ENCODE assay signal across 17 cellular contexts in genomic region chr1:87129606-87130005, GRCh38.
DNase-seq lines count a peak whose midpoint lies in the region; ATAC-seq, FAIRE-seq and TF ChIP-seq lines count a peak whose summit lies in the region.
"Had no signal": no experiment of that assay in that cellular context is flagged by ENCODE, and none has a peak within 500 bp of the region (broad histone marks: within the 10 kb centered on the region; RNA-seq: fewer than 3 reads in every experiment).

No MANE protein-coding gene starts in this region.

- FAIRE-seq in small intestine (lab: Jason Lieb, UNC), result no peak
- FAIRE-seq: G401.6, GM12892 had no signal

- H3K9me3 ChIP-seq in lower lobe of right lung (no peaks in the 10 kb centered on the region), stomach (no peaks in the 10 kb centered on the region), T-helper 17 cell (ENCODE audit: control insufficient read depth, low read length, poor library complexity, severe bottlenecking) (no peaks in the 10 kb centered on the region), small intestine (ENCODE audit: control insufficient read depth, low read depth) (no peaks in the 10 kb centered on the region)
- H3K9me3 ChIP-seq: right lobe of liver had no signal

- H3K27me3 ChIP-seq in GM23338 (ENCODE audit: insufficient read depth) (peaks cover 19% of the 10 kb centered on the region), lower lobe of right lung (ENCODE audit: low read depth) (no peaks in the 10 kb centered on the region), stomach (peaks cover 0 to 6% (median 0%) of the 10 kb centered on the region in 3 donors), small intestine (ENCODE audit: control insufficient read depth in 2 of 2, insufficient read depth in 2 of 2, low read length in 2 of 2) (no peaks in the 10 kb centered on the region)
- H3K27me3 ChIP-seq: right lobe of liver had no signal

- H3K9me3 Mint-ChIP-seq in GM23338, result no peaks in the 10 kb centered on the region
- H3K9me3 Mint-ChIP-seq: activated B cell treated with CpG ODN at 0.5 μM for 24 hours, HFFc6 had no signal

- no peak overlapping the region for H3K4me3 ChIP-seq in GM23338
- peak overlapping the region; percentile 35 for H3K4me3 ChIP-seq in lower lobe of right lung
- H3K4me3 ChIP-seq in stomach, result no peak overlapping the region
- H3K4me3 ChIP-seq in small intestine (ENCODE audit: low read depth in 1 of 2, low read length in 2 of 2), result no peak overlapping the region
- H3K4me3 ChIP-seq: right lobe of liver had no signal

- no peaks in the 10 kb centered on the region for H4K20me1 ChIP-seq in GM23338 (replicated peaks; ENCODE audit: insufficient read depth)

- 61 to 79% (median 69%) methylated on average over 8 of the region's 8 CpGs for WGBS in stomach, 5 donors
- 59 to 89% (median 70%) methylated on average over 8 of the region's 8 CpGs for WGBS in small intestine, 3 donors

- H3K4me2 ChIP-seq in GM23338, result no peak overlapping the region

- DNase-seq in GM23338 (ENCODE audit: low spot score), result no peak
- DNase-seq in erythroblast (lab: John Stamatoyannopoulos, UW), result peak; percentile 28 to 31
- no peak for DNase-seq in lower lobe of right lung
- no peak for DNase-seq in stomach
- DNase-seq in T-helper 17 cell, result no peak
- no peak for DNase-seq in small intestine
- no peak for DNase-seq in stimulated activated CD4-positive, alpha-beta T cell treated with anti-CD3 and anti-CD28 coated beads, Interleukin-2, amount 100 ng/mL, for 48 hours
- no peak for DNase-seq in dedifferentiated amniotic fluid mesenchymal stem cell (ENCODE audit: extremely low spot score)
- DNase-seq: activated B cell treated with CpG ODN at 0.5 μM for 24 hours; activated effector memory CD4-positive, alpha-beta T cell treated with anti-CD3 and anti-CD28 coated beads, Interleukin-2, amount 50 U/mL, for 16 hours; HFFc6; NCI-H1417 treated with DMSO at 0.1 percent for 48 hours; right lobe of liver; RPMI8226; stimulated activated CD4-positive, alpha-beta T cell treated with anti-CD3 and anti-CD28 coated beads, Interleukin-4, amount 100 ng/mL, for 4 hours had no signal

- no peak for TF ChIP-seq EP300 in stomach (IDR thresholded peaks at IDR 0.05)

- H3K27me3 Mint-ChIP-seq in GM23338 (ENCODE audit: insufficient read depth, low read depth, poor library complexity) (peaks cover 12% of the 10 kb centered on the region), T-helper 17 cell (peaks cover 60% of the 10 kb centered on the region)

- peak overlapping the region; percentile 69; the same call in 1 of the 2 replicates for H2AFZ ChIP-seq in GM23338

- no peaks in the 10 kb centered on the region for H3K9me2 ChIP-seq in GM23338 (ENCODE audit: insufficient read depth)

- ATAC-seq in GM23338 (no peak), lower lobe of right lung (no peak), T-helper 17 cell (no peak)
- ATAC-seq: right lobe of liver had no signal

- intact Hi-C loops in lower lobe of right lung (cut with DNase I), result no loop called here
- intact Hi-C loops in stomach (cut with DNase I; ENCODE audit: low total_unique reads), result loop anchor here (10.0 kb wide), 1 partner anchor 165 kb away; no protein-coding TSS in a partner anchor

- H3K4me1 ChIP-seq in GM23338 (ENCODE audit: insufficient read depth) (peaks cover 10% of the 10 kb centered on the region; the same call in 1 of the 2 replicates), lower lobe of right lung (peaks cover 9% of the 10 kb centered on the region), stomach (peaks cover 0 to 15% (median 7%) of the 10 kb centered on the region in 4 donors), small intestine (ENCODE audit: control insufficient read depth in 2 of 2, insufficient read depth in 1 of 2, low read depth in 1 of 2, low read length in 1 of 2) (no peaks in the 10 kb centered on the region)

- H3K27ac Mint-ChIP-seq in GM23338 (no peak overlapping the region), T-helper 17 cell (no peak overlapping the region)
- H3K27ac Mint-ChIP-seq: activated B cell treated with CpG ODN at 0.5 μM for 24 hours, HFFc6 had no signal

- TF ChIP-seq POLR2A in erythroblast (IDR thresholded peaks at IDR 0.05; ENCODE audit: low read length) (no peak), stomach (IDR thresholded peaks at IDR 0.05) (no peak)

- H3K36me3 ChIP-seq in GM23338 (ENCODE audit: insufficient read depth) (no peaks in the 10 kb centered on the region), lower lobe of right lung (no peaks in the 10 kb centered on the region), stomach (no peaks in the 10 kb centered on the region), small intestine (ENCODE audit: control insufficient read depth in 2 of 2, insufficient read depth in 2 of 2, low read length in 2 of 2) (no peaks in the 10 kb centered on the region)
- H3K36me3 ChIP-seq: right lobe of liver had no signal

- no peaks in the 10 kb centered on the region for H3F3A ChIP-seq in GM23338 (replicated peaks; ENCODE audit: low read depth)

- H3K4me1 Mint-ChIP-seq in GM23338, result 0 out of 3 replicates have a peak, but pooled peaks cover 3% of the 10 kb centered on the region
- peaks cover 11% of the 10 kb centered on the region for H3K4me1 Mint-ChIP-seq in T-helper 17 cell

- H3K36me3 Mint-ChIP-seq in GM23338 (ENCODE audit: low read depth), result no peaks in the 10 kb centered on the region
- H3K36me3 Mint-ChIP-seq in T-helper 17 cell (ENCODE audit: low read depth), result peaks cover 7% of the 10 kb centered on the region

- no peaks in the 10 kb centered on the region for H3K79me2 ChIP-seq in GM23338 (replicated peaks; ENCODE audit: insufficient read depth)

- H3K4me3 Mint-ChIP-seq in GM23338 (no peak overlapping the region), T-helper 17 cell (no peak overlapping the region)
- H3K4me3 Mint-ChIP-seq: activated B cell treated with CpG ODN at 0.5 μM for 24 hours, HFFc6 had no signal

- TF ChIP-seq CTCF in GM23338 (conservative IDR thresholded peaks at IDR 0.05; ENCODE audit: low read depth in 2 of 2) (no peak), lower lobe of right lung (IDR thresholded peaks at IDR 0.05) (no peak), stomach (IDR thresholded peaks at IDR 0.05) (no peak)

- H3K27ac ChIP-seq in GM23338 (ENCODE audit: low read depth) (no peak overlapping the region), lower lobe of right lung (peak overlapping the region; percentile 37), stomach (peak overlapping the region in 3 of 5 donors; percentile 52 to 54 (median 53)), small intestine (ENCODE audit: low read depth in 1 of 2, low read length in 1 of 2) (peak overlapping the region in 1 of 2 donors; percentile 8)
- H3K27ac ChIP-seq: right lobe of liver had no signal

TF ChIP-seq in GM23338, 12 proteins besides CTCF, POLR2A, EP300 and RAD21 (continues in another document):
- no peak for TF ChIP-seq ETS1 (IDR thresholded peaks at IDR 0.05)

Comparison
In these comparisons a context has a peak if more than half of its experiments do, and no peak if none do; other contexts are left out.
1. DNase-seq: peak in erythroblast (2 of 2); none in GM23338 (single experiment), lower lobe of right lung (single experiment), stomach (single experiment), T-helper 17 cell (0 of 3), small intestine (single experiment), stimulated activated CD4-positive, alpha-beta T cell treated with anti-CD3 and anti-CD28 coated beads, Interleukin-2, amount 100 ng/mL, for 48 hours (0 of 2) and dedifferentiated amniotic fluid mesenchymal stem cell (single experiment).